Comparison of ENCODE assay signal across 1 cellular context in genomic region chr1:160548183-160548582, GRCh38.
TF ChIP-seq lines count a peak whose summit lies in the region.

No MANE protein-coding gene starts in this region.

TF ChIP-seq in GM12878, 131 proteins besides CTCF, POLR2A, EP300 and RAD21 (continued from another document and continues in another):
- peak; percentile 46; the same call in 1 of the 2 replicates for TF ChIP-seq MEF2A (IDR thresholded peaks at IDR 0.05; ENCODE audit: insufficient read depth, low read depth, low read length)
- no peak for TF ChIP-seq BMI1 (IDR thresholded peaks at IDR 0.05; ENCODE audit: borderline replicate concordance)
- no peak for TF ChIP-seq RFX5 (IDR thresholded peaks at IDR 0.05; ENCODE audit: low read depth, low read length)
- no peak for TF ChIP-seq SREBF1 (IDR thresholded peaks at IDR 0.05; ENCODE audit: low read length)
- TF ChIP-seq SREBF2 (IDR thresholded peaks at IDR 0.05; ENCODE audit: low read length) = no peak
- no peak for TF ChIP-seq GABPA (IDR thresholded peaks at IDR 0.05; ENCODE audit: low read depth)
- TF ChIP-seq IKZF1 (conservative IDR thresholded peaks at IDR 0.05) = peak; percentile 74
- TF ChIP-seq NR2C2 (IDR thresholded peaks at IDR 0.05; ENCODE audit: borderline replicate concordance, control insufficient read depth, insufficient read length, low read depth) = no peak
- 0 out of 2 replicates have a peak, but pooled peaks have one; percentile 8 for TF ChIP-seq BRCA1 (IDR thresholded peaks at IDR 0.05; ENCODE audit: low read depth, low read length)
- no peak for TF ChIP-seq NKRF (conservative IDR thresholded peaks at IDR 0.05)
- TF ChIP-seq IKZF2 (IDR thresholded peaks at IDR 0.05) = peak; percentile 82 to 86
- TF ChIP-seq DPF2 (IDR thresholded peaks at IDR 0.05) = peak; percentile 28; the same call in 1 of the 2 replicates
- TF ChIP-seq SIX5 (IDR thresholded peaks at IDR 0.05; ENCODE audit: low read depth, low read length, severe bottlenecking) = no peak
- no peak; the same call in 1 of the 2 replicates for TF ChIP-seq TBL1XR1 (IDR thresholded peaks at IDR 0.05; ENCODE audit: low read depth, low read length)
- TF ChIP-seq RBBP5 (conservative IDR thresholded peaks at IDR 0.05) = no peak
- no peak for TF ChIP-seq RAD51 (IDR thresholded peaks at IDR 0.05)
- TF ChIP-seq, protein P1, sequence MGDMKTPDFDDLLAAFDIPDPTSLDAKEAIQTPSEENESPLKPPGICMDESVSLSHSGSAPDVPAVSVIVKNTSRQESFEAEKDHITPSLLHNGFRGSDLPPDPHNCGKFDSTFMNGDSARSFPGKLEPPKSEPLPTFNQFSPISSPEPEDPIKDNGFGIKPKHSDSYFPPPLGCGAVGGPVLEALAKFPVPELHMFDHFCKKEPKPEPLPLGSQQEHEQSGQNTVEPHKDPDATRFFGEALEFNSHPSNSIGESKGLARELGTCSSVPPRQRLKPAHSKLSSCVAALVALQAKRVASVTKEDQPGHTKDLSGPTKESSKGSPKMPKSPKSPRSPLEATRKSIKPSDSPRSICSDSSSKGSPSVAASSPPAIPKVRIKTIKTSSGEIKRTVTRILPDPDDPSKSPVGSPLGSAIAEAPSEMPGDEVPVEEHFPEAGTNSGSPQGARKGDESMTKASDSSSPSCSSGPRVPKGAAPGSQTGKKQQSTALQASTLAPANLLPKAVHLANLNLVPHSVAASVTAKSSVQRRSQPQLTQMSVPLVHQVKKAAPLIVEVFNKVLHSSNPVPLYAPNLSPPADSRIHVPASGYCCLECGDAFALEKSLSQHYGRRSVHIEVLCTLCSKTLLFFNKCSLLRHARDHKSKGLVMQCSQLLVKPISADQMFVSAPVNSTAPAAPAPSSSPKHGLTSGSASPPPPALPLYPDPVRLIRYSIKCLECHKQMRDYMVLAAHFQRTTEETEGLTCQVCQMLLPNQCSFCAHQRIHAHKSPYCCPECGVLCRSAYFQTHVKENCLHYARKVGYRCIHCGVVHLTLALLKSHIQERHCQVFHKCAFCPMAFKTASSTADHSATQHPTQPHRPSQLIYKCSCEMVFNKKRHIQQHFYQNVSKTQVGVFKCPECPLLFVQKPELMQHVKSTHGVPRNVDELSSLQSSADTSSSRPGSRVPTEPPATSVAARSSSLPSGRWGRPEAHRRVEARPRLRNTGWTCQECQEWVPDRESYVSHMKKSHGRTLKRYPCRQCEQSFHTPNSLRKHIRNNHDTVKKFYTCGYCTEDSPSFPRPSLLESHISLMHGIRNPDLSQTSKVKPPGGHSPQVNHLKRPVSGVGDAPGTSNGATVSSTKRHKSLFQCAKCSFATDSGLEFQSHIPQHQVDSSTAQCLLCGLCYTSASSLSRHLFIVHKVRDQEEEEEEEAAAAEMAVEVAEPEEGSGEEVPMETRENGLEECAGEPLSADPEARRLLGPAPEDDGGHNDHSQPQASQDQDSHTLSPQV (IDR thresholded peaks at IDR 0.05) = peak; percentile 93; the same call in 1 of the 2 replicates
- no peak for TF ChIP-seq ASH2L (IDR thresholded peaks at IDR 0.05; ENCODE audit: borderline replicate concordance, low read depth)
- TF ChIP-seq JUND (IDR thresholded peaks at IDR 0.05; ENCODE audit: low read depth, low read length) = no peak
- TF ChIP-seq POLR2AphosphoS2 (IDR thresholded peaks at IDR 0.05; ENCODE audit: low read depth, low read length) = no peak
- no peak for TF ChIP-seq NFIC (IDR thresholded peaks at IDR 0.05; ENCODE audit: low read depth, low read length)
- peak; percentile 47; the same call in 1 of the 2 replicates for TF ChIP-seq MAX (IDR thresholded peaks at IDR 0.05; ENCODE audit: low read depth, low read length)
- TF ChIP-seq PML (IDR thresholded peaks at IDR 0.05; ENCODE audit: low read length) = no peak
- TF ChIP-seq CBX3 (IDR thresholded peaks at IDR 0.05; ENCODE audit: borderline replicate concordance, low read depth) = no peak
- no peak for TF ChIP-seq RCOR1 (conservative IDR thresholded peaks at IDR 0.05; ENCODE audit: low read depth, low read length)
- TF ChIP-seq BHLHE40 (IDR thresholded peaks at IDR 0.05; ENCODE audit: borderline replicate concordance in 1 of 2, low read depth in 2 of 2, low read length in 1 of 2) = peak; percentile 76 to 83; a peak in 3 of 4 replicates
- TF ChIP-seq HDAC6 (IDR thresholded peaks at IDR 0.05; ENCODE audit: unreplicated experiment) = no peak
- TF ChIP-seq KAT2A (conservative IDR thresholded peaks at IDR 0.05; ENCODE audit: control insufficient read depth, low read depth, low read length) = no peak
- TF ChIP-seq, protein P2, sequence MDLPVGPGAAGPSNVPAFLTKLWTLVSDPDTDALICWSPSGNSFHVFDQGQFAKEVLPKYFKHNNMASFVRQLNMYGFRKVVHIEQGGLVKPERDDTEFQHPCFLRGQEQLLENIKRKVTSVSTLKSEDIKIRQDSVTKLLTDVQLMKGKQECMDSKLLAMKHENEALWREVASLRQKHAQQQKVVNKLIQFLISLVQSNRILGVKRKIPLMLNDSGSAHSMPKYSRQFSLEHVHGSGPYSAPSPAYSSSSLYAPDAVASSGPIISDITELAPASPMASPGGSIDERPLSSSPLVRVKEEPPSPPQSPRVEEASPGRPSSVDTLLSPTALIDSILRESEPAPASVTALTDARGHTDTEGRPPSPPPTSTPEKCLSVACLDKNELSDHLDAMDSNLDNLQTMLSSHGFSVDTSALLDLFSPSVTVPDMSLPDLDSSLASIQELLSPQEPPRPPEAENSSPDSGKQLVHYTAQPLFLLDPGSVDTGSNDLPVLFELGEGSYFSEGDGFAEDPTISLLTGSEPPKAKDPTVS (IDR thresholded peaks at IDR 0.05; ENCODE audit: low read depth, low read length) = no peak
- TF ChIP-seq, protein P3, sequence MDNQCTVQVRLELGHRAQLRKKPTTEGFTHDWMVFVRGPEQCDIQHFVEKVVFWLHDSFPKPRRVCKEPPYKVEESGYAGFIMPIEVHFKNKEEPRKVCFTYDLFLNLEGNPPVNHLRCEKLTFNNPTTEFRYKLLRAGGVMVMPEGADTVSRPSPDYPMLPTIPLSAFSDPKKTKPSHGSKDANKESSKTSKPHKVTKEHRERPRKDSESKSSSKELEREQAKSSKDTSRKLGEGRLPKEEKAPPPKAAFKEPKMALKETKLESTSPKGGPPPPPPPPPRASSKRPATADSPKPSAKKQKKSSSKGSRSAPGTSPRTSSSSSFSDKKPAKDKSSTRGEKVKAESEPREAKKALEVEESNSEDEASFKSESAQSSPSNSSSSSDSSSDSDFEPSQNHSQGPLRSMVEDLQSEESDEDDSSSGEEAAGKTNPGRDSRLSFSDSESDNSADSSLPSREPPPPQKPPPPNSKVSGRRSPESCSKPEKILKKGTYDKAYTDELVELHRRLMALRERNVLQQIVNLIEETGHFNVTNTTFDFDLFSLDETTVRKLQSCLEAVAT (IDR thresholded peaks at IDR 0.05) = peak; percentile 52; the same call in 1 of the 2 replicates
- TF ChIP-seq ZZZ3 (IDR thresholded peaks at IDR 0.05; ENCODE audit: control insufficient read depth, insufficient read length, low read depth) = no peak
- TF ChIP-seq NR2C1 (IDR thresholded peaks at IDR 0.05) = no peak
- TF ChIP-seq, protein P4, sequence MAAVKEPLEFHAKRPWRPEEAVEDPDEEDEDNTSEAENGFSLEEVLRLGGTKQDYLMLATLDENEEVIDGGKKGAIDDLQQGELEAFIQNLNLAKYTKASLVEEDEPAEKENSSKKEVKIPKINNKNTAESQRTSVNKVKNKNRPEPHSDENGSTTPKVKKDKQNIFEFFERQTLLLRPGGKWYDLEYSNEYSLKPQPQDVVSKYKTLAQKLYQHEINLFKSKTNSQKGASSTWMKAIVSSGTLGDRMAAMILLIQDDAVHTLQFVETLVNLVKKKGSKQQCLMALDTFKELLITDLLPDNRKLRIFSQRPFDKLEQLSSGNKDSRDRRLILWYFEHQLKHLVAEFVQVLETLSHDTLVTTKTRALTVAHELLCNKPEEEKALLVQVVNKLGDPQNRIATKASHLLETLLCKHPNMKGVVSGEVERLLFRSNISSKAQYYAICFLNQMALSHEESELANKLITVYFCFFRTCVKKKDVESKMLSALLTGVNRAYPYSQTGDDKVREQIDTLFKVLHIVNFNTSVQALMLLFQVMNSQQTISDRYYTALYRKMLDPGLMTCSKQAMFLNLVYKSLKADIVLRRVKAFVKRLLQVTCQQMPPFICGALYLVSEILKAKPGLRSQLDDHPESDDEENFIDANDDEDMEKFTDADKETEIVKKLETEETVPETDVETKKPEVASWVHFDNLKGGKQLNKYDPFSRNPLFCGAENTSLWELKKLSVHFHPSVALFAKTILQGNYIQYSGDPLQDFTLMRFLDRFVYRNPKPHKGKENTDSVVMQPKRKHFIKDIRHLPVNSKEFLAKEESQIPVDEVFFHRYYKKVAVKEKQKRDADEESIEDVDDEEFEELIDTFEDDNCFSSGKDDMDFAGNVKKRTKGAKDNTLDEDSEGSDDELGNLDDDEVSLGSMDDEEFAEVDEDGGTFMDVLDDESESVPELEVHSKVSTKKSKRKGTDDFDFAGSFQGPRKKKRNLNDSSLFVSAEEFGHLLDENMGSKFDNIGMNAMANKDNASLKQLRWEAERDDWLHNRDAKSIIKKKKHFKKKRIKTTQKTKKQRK (IDR thresholded peaks at IDR 0.05; ENCODE audit: low read depth, low read length) = no peak
- TF ChIP-seq, protein P5, sequence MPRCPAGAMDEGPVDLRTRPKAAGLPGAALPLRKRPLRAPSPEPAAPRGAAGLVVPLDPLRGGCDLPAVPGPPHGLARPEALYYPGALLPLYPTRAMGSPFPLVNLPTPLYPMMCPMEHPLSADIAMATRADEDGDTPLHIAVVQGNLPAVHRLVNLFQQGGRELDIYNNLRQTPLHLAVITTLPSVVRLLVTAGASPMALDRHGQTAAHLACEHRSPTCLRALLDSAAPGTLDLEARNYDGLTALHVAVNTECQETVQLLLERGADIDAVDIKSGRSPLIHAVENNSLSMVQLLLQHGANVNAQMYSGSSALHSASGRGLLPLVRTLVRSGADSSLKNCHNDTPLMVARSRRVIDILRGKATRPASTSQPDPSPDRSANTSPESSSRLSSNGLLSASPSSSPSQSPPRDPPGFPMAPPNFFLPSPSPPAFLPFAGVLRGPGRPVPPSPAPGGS (IDR thresholded peaks at IDR 0.05; ENCODE audit: borderline replicate concordance, insufficient read depth, low read depth, low read length, poor library complexity, severe bottlenecking) = peak; percentile 100
- no peak for TF ChIP-seq NFYA (IDR thresholded peaks at IDR 0.05; ENCODE audit: borderline replicate concordance, low read depth, low read length)
- peak; percentile 36; the same call in 1 of the 2 replicates for TF ChIP-seq TCF7 (IDR thresholded peaks at IDR 0.05; ENCODE audit: borderline replicate concordance)
- no peak for TF ChIP-seq TARDBP (IDR thresholded peaks at IDR 0.05; ENCODE audit: borderline replicate concordance)
- TF ChIP-seq SRF (IDR thresholded peaks at IDR 0.05; ENCODE audit: low read depth in 2 of 2, low read length in 2 of 2) = no peak
- no peak for TF ChIP-seq LARP7 (IDR thresholded peaks at IDR 0.05)
- no peak for TF ChIP-seq USF2 (IDR thresholded peaks at IDR 0.05; ENCODE audit: borderline replicate concordance, low read depth, low read length)
- 0 out of 2 replicates have a peak, but pooled peaks have one; percentile 53 for TF ChIP-seq STAT3 (IDR thresholded peaks at IDR 0.05; ENCODE audit: low read depth, low read length)
- TF ChIP-seq RB1 (IDR thresholded peaks at IDR 0.05; ENCODE audit: borderline replicate concordance) = peak; percentile 98
- TF ChIP-seq, protein P6, sequence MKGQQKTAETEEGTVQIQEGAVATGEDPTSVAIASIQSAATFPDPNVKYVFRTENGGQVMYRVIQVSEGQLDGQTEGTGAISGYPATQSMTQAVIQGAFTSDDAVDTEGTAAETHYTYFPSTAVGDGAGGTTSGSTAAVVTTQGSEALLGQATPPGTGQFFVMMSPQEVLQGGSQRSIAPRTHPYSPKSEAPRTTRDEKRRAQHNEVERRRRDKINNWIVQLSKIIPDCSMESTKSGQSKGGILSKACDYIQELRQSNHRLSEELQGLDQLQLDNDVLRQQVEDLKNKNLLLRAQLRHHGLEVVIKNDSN (IDR thresholded peaks at IDR 0.05; ENCODE audit: borderline replicate concordance, extremely low read length, insufficient read depth, low read depth, low read length) = no peak
- TF ChIP-seq, protein P7, sequence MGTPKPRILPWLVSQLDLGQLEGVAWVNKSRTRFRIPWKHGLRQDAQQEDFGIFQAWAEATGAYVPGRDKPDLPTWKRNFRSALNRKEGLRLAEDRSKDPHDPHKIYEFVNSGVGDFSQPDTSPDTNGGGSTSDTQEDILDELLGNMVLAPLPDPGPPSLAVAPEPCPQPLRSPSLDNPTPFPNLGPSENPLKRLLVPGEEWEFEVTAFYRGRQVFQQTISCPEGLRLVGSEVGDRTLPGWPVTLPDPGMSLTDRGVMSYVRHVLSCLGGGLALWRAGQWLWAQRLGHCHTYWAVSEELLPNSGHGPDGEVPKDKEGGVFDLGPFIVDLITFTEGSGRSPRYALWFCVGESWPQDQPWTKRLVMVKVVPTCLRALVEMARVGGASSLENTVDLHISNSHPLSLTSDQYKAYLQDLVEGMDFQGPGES (IDR thresholded peaks at IDR 0.05) = no peak
- TF ChIP-seq MXI1 (IDR thresholded peaks at IDR 0.05; ENCODE audit: low read depth, low read length) = 0 out of 2 replicates have a peak, but pooled peaks have one; percentile 47
- no peak for TF ChIP-seq CBX5 (IDR thresholded peaks at IDR 0.05; ENCODE audit: low read depth)
- peak; percentile 76; the same call in 1 of the 2 replicates for TF ChIP-seq ZNF207 (IDR thresholded peaks at IDR 0.05; ENCODE audit: borderline replicate concordance)
- TF ChIP-seq, protein P8, sequence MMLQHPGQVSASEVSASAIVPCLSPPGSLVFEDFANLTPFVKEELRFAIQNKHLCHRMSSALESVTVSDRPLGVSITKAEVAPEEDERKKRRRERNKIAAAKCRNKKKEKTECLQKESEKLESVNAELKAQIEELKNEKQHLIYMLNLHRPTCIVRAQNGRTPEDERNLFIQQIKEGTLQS (IDR thresholded peaks at IDR 0.05; ENCODE audit: borderline replicate concordance, extremely low read depth, low read depth, low read length) = no peak
- 0 out of 2 replicates have a peak, but pooled peaks have one; percentile 9 for TF ChIP-seq NR2F1 (conservative IDR thresholded peaks at IDR 0.05)
